ENCODE assay signal across 9 cellular contexts in genomic region chr1:94783342-94784264, GRCh38. TPM values are rescaled to one million over a fixed set of nuclear protein-coding genes. Genes with fewer than 3 reads are reported as not detected.
DNase-seq lines count a peak whose midpoint lies in the region; ATAC-seq and TF ChIP-seq lines count a peak whose summit lies in the region.
"Had no signal": no experiment of that assay in that cellular context is flagged by ENCODE, and none has a peak within 500 bp of the region (broad histone marks: within the 10 kb centered on the region; RNA-seq: fewer than 3 reads in every experiment).

No MANE protein-coding gene starts in this region.

- H3K27ac Mint-ChIP-seq in chondrocyte (ENCODE audit: unreplicated experiment), result peak overlapping the region; percentile 96

- peak overlapping the region; percentile 85 to 96 for H3K27ac ChIP-seq in thoracic aorta
- H3K27ac ChIP-seq: KMS-11 had no signal

- TF ChIP-seq CTCF in chondrocyte (IDR thresholded peaks at IDR 0.05) (no peak), lower leg skin (IDR thresholded peaks at IDR 0.05) (no peak), thoracic aorta (IDR thresholded peaks at IDR 0.05) (no peak)

- H3K4me3 ChIP-seq in lower leg skin (ENCODE audit: low read depth, poor library complexity, severe bottlenecking) (no peak overlapping the region), thoracic aorta (peak overlapping the region; percentile 62)

- H3K9me3 Mint-ChIP-seq in chondrocyte (ENCODE audit: low read depth), result no peaks in the 10 kb centered on the region

- 49 to 62% methylated on average over 16 of the region's 16 CpGs for WGBS in lower leg skin, 2 donors

- no peaks in the 10 kb centered on the region for H3K27me3 ChIP-seq in thoracic aorta (replicated peaks; ENCODE audit: insufficient read depth)

- intact Hi-C loops in lower leg skin (cut with DNase I; ENCODE audit: low total_unique reads), result no loop called here

- H3K4me1 Mint-ChIP-seq in chondrocyte (ENCODE audit: low read depth), result peaks cover 22% of the 10 kb centered on the region

- no peaks in the 10 kb centered on the region for H3K36me3 Mint-ChIP-seq in chondrocyte (ENCODE audit: low read depth)

- H3K9me3 ChIP-seq in thoracic aorta, result no peaks in the 10 kb centered on the region

- DNase-seq in M059J (ENCODE audit: low read depth) (peak; percentile 95), chondrocyte (ENCODE audit: low spot score) (no peak), lower leg skin (ENCODE audit: low spot score in 2 of 2) (peak; percentile 70 to 93), thoracic aorta (ENCODE audit: low spot score) (peak; percentile 79), NCI-H345 treated with DMSO at 0.1 percent for 48 hours (lab: John Stamatoyannopoulos, UW; ENCODE audit: unreplicated experiment) (no peak)
- DNase-seq in activated CD4-positive, CD25-positive, alpha-beta regulatory T cell (lab: John Stamatoyannopoulos, UW), result no peak

- peak overlapping the region; percentile 4 for H3K4me3 Mint-ChIP-seq in chondrocyte (ENCODE audit: unreplicated experiment)

- no peaks in the 10 kb centered on the region for H3K36me3 ChIP-seq in thoracic aorta

- peaks cover 8 to 32% of the 10 kb centered on the region in 2 donors for H3K4me1 ChIP-seq in thoracic aorta (ENCODE audit: control insufficient read depth in 1 of 2, low read depth in 2 of 2)

- ATAC-seq in thoracic aorta (ENCODE audit: insufficient number of reproducible peaks, low FRiP score, low read depth) (peak; percentile 85), GM19452 (IDR thresholded peaks at IDR 0.05; ENCODE audit: unreplicated experiment) (no peak), HG03280 (IDR thresholded peaks at IDR 0.05; ENCODE audit: unreplicated experiment) (no peak)

- no peak for TF ChIP-seq POLR2A in lower leg skin (IDR thresholded peaks at IDR 0.05)

- H3K27me3 Mint-ChIP-seq in chondrocyte (ENCODE audit: low read depth), result no peaks in the 10 kb centered on the region

RNA-seq across cellular contexts. Expression of gene SLC44A3, which starts 36.6 kb away (rescaled TPM):
- total RNA-seq in M059J (2014; rRNA removed; shearing (Covaris generic)), result 1.4 and 2.8 TPM in 2 replicates
- total RNA-seq in chondrocyte (1.5 to 2.5 TPM (median 2.2 TPM) in 3 replicates), lower leg skin (10 to 100 TPM in 1 of 4 donors, 1 to 10 TPM in 3; 5.4 to 10.5 (median 6.1) TPM), thoracic aorta (1 to 10 TPM; 2.5 to 3.7 TPM)

Comparison
In these comparisons a context has a peak if more than half of its experiments do, and no peak if none do; other contexts are left out.
1. DNase-seq: peak in M059J (single experiment), lower leg skin (2 of 2) and thoracic aorta (single experiment); none in chondrocyte (single experiment), activated CD4-positive, CD25-positive, alpha-beta regulatory T cell (0 of 4) and NCI-H345 treated with DMSO at 0.1 percent for 48 hours (single experiment).